8 cellular contexts compared by ENCODE assay signal in genomic region chr6:134316733-134317431, GRCh38. TPM values are rescaled to one million over a fixed set of nuclear protein-coding genes. Genes with fewer than 3 reads are reported as not detected.
DNase-seq lines count a peak whose midpoint lies in the region; ATAC-seq and TF ChIP-seq lines count a peak whose summit lies in the region.

No MANE protein-coding gene starts in this region.

- no peak for TF ChIP-seq RAD21 in HCT116 (IDR thresholded peaks at IDR 0.05; ENCODE audit: low read depth)

- ATAC-seq in HCT116 = no peak
- ATAC-seq in central memory CD8-positive, alpha-beta T cell (replicated peaks; ENCODE audit: extremely low read depth, poor library complexity, severe bottlenecking) = no peak
- no peak for ATAC-seq in GM18519 (IDR thresholded peaks at IDR 0.05; ENCODE audit: low FRiP score, unreplicated experiment)

- no peak overlapping the region for H3K27ac ChIP-seq in ACC112 (ENCODE audit: low read depth, low read length)
- H3K27ac ChIP-seq in HCT116 (ENCODE audit: low read depth, low read length) = no peak overlapping the region
- no peak overlapping the region for H3K27ac ChIP-seq in muscle layer of duodenum (ENCODE audit: low read length)

- H3K9me3 ChIP-seq in HCT116 (ENCODE audit: control insufficient read depth in 1 of 2, insufficient read depth in 1 of 2, low read depth in 1 of 2, low read length in 2 of 2) (no peaks in the 10 kb centered on the region), muscle layer of duodenum (ENCODE audit: control insufficient read depth in 1 of 2, low read length in 2 of 2) (no peaks in the 10 kb centered on the region)

- intact Hi-C loops in HCT116 (cut with micrococcal nuclease) = no loop called here

- H2AFZ ChIP-seq in ACC112 (ENCODE audit: low read length, unreplicated experiment) = peak overlapping the region; percentile 54
- no peak overlapping the region for H2AFZ ChIP-seq in HCT116 (ENCODE audit: low read depth, low read length, poor library complexity, severe bottlenecking)

- no peaks in the 10 kb centered on the region for H3K27me3 ChIP-seq in ACC112 (ENCODE audit: insufficient read depth, low read length)
- H3K27me3 ChIP-seq in HCT116 (ENCODE audit: insufficient read depth, low read length) = peaks cover 3% of the 10 kb centered on the region; the same call in 1 of the 2 replicates
- H3K27me3 ChIP-seq in muscle layer of duodenum (ENCODE audit: low read depth, low read length) = peaks cover 7% of the 10 kb centered on the region

- H3K4me3 ChIP-seq in ACC112 (ENCODE audit: low read depth, low read length) = peak overlapping the region; percentile 80
- H3K4me3 ChIP-seq in HCT116 (replicated peaks in 1 of 2; ENCODE audit: low read depth in 1 of 2, low read length in 2 of 2) = peak overlapping the region in 1 of 2 experiments; percentile 38; a peak in 1 of 4 replicates
- peak overlapping the region; percentile 63 to 70 for H3K4me3 ChIP-seq in muscle layer of duodenum (ENCODE audit: low read depth in 1 of 2, low read length in 2 of 2)

- TF ChIP-seq POLR2A in HCT116 (IDR thresholded peaks at IDR 0.05; ENCODE audit: borderline replicate concordance, extremely low read depth, insufficient read depth, insufficient read length) = no peak

- H3K4me1 ChIP-seq in ACC112 (ENCODE audit: control insufficient read depth, insufficient read depth, low read length, unreplicated experiment) (peaks cover 3% of the 10 kb centered on the region), HCT116 (ENCODE audit: control insufficient read depth in 1 of 2, insufficient read depth in 2 of 2, low read length in 2 of 2) (no peaks in the 10 kb centered on the region), muscle layer of duodenum (ENCODE audit: control insufficient read depth in 1 of 2, insufficient read depth in 2 of 2, low read length in 2 of 2) (peaks cover 0 to 9% of the 10 kb centered on the region in 2 donors)

- H3K4me1 Mint-ChIP-seq in central memory CD8-positive, alpha-beta T cell = peaks cover 12% of the 10 kb centered on the region

- no peak overlapping the region for H3K27ac Mint-ChIP-seq in central memory CD8-positive, alpha-beta T cell (ENCODE audit: low read depth)

- peak overlapping the region; percentile 59 for H3K4me2 ChIP-seq in HCT116 (ENCODE audit: low read length)

- no peaks in the 10 kb centered on the region for H4K20me1 ChIP-seq in HCT116 (ENCODE audit: insufficient read depth)

- H3K79me2 ChIP-seq in ACC112 (ENCODE audit: control insufficient read depth, insufficient read depth, low read length, unreplicated experiment) (no peaks in the 10 kb centered on the region), HCT116 (ENCODE audit: insufficient read depth, low read length) (no peaks in the 10 kb centered on the region)

- H3K27me3 Mint-ChIP-seq in central memory CD8-positive, alpha-beta T cell = peaks cover 47% of the 10 kb centered on the region

- no TSS peak for BruUV-seq in HCT116 (replicated peaks; lab: Mats Ljungman, UMichigan)

- RAD21 ChIA-PET in HCT116 (lab: Charles Lee; ENCODE audit: low non-redundant PET in 1 of 2, low total read pairs in 2 of 2, uncharacterized antibody in 2 of 2, unreplicated experiment in 2 of 2) = interaction anchor here in 1 of 2 experiments (0.8 kb wide), 1 partner anchor 200 kb away, joined by 3 read pairs; no protein-coding TSS in a partner anchor

- CTCF ChIA-PET in HCT116 (lab: Charles Lee) = no interaction called here

- no peak for TF ChIP-seq CTCF in HCT116 (IDR thresholded peaks at IDR 0.05 in 2 of 3, conservative IDR thresholded peaks at IDR 0.05 in 1 of 3; ENCODE audit: borderline replicate concordance in 1 of 3, insufficient read depth in 1 of 3, low read depth in 2 of 3, low read length in 2 of 3)

- no peaks in the 10 kb centered on the region for H3K9me2 ChIP-seq in HCT116 (ENCODE audit: insufficient read depth)

- H3K9ac ChIP-seq in HCT116 (ENCODE audit: low read length) = no peak overlapping the region

- POLR2A ChIA-PET in HCT116 (lab: Charles Lee) = no interaction called here

- H3K9me3 Mint-ChIP-seq in central memory CD8-positive, alpha-beta T cell = no peaks in the 10 kb centered on the region

- no peak for DNase-seq in HCT116 (ENCODE audit: low read depth, low spot score)
- DNase-seq in central memory CD8-positive, alpha-beta T cell (ENCODE audit: low spot score in 2 of 2) = no peak
- no peak for DNase-seq in Kasumi-1 (lab: John Stamatoyannopoulos, UW)
- DNase-seq in iPS-NIHi7 (ENCODE audit: extremely low spot score) = no peak
- DNase-seq in NCI-H2081 treated with DMSO at 0.1 percent for 48 hours (lab: John Stamatoyannopoulos, UW) = no peak

- peak overlapping the region; percentile 72 for H3K4me3 Mint-ChIP-seq in central memory CD8-positive, alpha-beta T cell

- no peaks in the 10 kb centered on the region for H3K36me3 Mint-ChIP-seq in central memory CD8-positive, alpha-beta T cell (ENCODE audit: insufficient read depth)

- H3K36me3 ChIP-seq in ACC112 (ENCODE audit: insufficient read depth, low read length) (no peaks in the 10 kb centered on the region), HCT116 (ENCODE audit: control insufficient read depth in 1 of 2, insufficient read depth in 2 of 2, low read length in 2 of 2) (no peaks in the 10 kb centered on the region), muscle layer of duodenum (ENCODE audit: control insufficient read depth in 1 of 2, insufficient read depth in 2 of 2, low read length in 2 of 2) (no peaks in the 10 kb centered on the region)

TF ChIP-seq in HCT116, 20 proteins besides CTCF, POLR2A, EP300 and RAD21:
- TF ChIP-seq FOSL1 (IDR thresholded peaks at IDR 0.05; ENCODE audit: low read depth) (no peak), YY1 (IDR thresholded peaks at IDR 0.05; ENCODE audit: extremely low read depth, insufficient replicate concordance, low read depth, low read length) (no peak), EGR1 (IDR thresholded peaks at IDR 0.05; ENCODE audit: low read depth) (no peak), SRF (IDR thresholded peaks at IDR 0.05; ENCODE audit: low read depth) (no peak), MAX (IDR thresholded peaks at IDR 0.05) (no peak), ELF1 (IDR thresholded peaks at IDR 0.05; ENCODE audit: borderline replicate concordance, low read depth) (no peak), REST (IDR thresholded peaks at IDR 0.05; ENCODE audit: low read depth) (no peak)

RNA-seq across cellular contexts. Expression of gene SGK1, which starts 1.0 kb away (rescaled TPM):
- total RNA-seq in HCT116 (2021; ENCODE audit: unreplicated experiment) = 4.5 TPM
- polyA plus RNA-seq in HCT116 (2012) = 3.1 and 3.8 TPM in 2 replicates
